ENCODE assay signal across 19 cellular contexts in the genomic region with DNA sequence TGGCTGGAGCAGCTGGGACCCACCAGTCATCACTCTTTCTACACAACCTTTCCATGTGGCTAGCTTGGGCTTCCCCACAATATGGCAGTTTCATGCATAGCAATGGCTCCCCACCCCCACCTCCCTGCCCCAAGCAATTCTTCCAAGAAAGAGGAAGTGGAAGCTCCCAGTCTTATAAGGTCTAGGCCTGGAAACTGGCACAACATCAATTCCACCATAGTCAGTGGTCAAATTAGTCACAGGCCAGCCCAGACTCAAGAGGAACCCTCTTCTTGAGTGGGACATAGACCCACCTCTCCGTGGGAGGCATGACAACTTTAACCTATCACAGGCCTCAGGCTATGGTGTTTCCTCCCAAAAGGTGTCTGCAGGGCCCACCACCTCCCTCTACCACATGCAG. TPM values are rescaled to one million over a fixed set of nuclear protein-coding genes. Genes with fewer than 3 reads are reported as not detected.
"Had no signal": no experiment of that assay in that cellular context is flagged by ENCODE, and none has a peak within 500 bp of the region (broad histone marks: within the 10 kb centered on the region; RNA-seq: fewer than 3 reads in every experiment).

No MANE protein-coding gene starts in this region.

- ATAC-seq: activated CD8-positive, alpha-beta T cell treated with anti-CD3 and anti-CD28 coated beads for 36 hours; activated T-cell treated with anti-CD3 and anti-CD28 coated beads, Interleukin-2, amount 50 U/mL, for 72 hours; left lobe of liver; sciatic nerve; upper lobe of right lung had no signal

- DNase-seq: activated B cell treated with CpG ODN at 0.5 μM for 24 hours; activated CD4-positive, alpha-beta T cell treated with anti-CD3 and anti-CD28 coated beads for 48 hours; activated CD8-positive, alpha-beta memory T cell treated with anti-CD3 and anti-CD28 coated beads, Interleukin-2, amount 50 U/mL, for 48 hours; activated CD8-positive, alpha-beta T cell treated with anti-CD3 and anti-CD28 coated beads for 36 hours; activated T-cell treated with anti-CD3 and anti-CD28 coated beads, Interleukin-2, amount 50 U/mL, for 72 hours; anterior cingulate cortex; brain microvascular endothelial cell; naive B cell; ovary; stomach; upper lobe of right lung had no signal

RNA-seq across cellular contexts. Expression of gene TGM6, which starts 17.8 kb away (rescaled TPM):
- total RNA-seq: activated B cell treated with CpG ODN at 0.5 μM for 24 hours; activated CD8-positive, alpha-beta T cell treated with anti-CD3 and anti-CD28 coated beads for 36 hours; activated T-cell treated with anti-CD3 and anti-CD28 coated beads, Interleukin-2, amount 50 U/mL, for 72 hours; esophagus muscularis mucosa; glomerular endothelial cell; hepatocyte; left lobe of liver; lung microvascular endothelial cell; ovary; pulmonary artery endothelial cell; sciatic nerve; stomach; thoracic aorta; upper lobe of right lung had no signal
